In the genomic region with DNA sequence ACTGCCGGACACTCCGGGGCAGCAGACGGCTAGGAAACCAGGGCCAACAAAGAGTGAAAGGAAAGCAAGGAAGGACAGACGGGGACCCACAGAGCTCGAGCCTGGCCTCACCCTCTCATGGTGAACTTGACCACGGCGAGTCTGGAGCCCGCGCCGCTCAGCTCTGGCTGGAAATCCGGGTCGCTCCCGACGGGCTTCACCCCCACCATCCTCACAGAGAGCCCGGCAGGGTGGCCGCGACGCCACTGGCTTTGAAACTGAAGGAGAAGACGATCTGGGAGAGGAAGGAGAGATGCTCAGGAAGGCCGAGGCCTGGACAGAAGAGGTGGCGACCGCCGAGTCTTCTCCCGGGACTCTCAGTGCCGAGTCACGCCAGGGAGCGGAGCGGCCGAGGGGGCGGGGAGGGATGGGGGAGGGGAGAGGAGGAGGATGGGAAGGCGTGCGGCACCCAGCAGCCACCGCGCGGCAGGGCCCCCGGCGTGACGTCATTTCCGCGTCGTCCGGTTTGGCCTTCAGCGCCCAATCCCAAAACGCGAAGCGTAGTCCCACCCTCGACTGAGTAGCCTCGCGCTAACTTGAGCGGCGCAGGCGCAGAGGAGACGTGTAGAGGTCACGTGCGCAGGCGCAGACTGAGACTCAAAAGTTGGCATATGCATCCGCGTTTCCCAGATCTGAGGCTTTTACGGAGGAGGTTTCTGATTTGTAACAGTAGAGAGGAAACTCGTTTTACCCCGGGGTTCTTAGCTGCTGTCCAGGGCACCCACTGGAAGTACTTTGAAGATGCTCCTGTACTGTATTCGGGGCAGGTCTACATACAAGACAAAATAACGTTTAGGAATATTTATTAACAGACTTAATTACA, we compare ENCODE assay signal across 8 cellular contexts. TPM values are rescaled to one million over a fixed set of nuclear protein-coding genes. Genes with fewer than 3 reads are reported as not detected.
DNase-seq lines count a peak whose midpoint lies in the region; ATAC-seq and TF ChIP-seq lines count a peak whose summit lies in the region.

A gene (minus strand): TSS at position 361 of the 862 bp plus-strand sequence. CDS start 152 bp downstream, at position 209.

- WGBS in suprapubic skin: 1% methylated on average over 58 of the region's 63 CpGs

- peak within 1 kb of the TSS; percentile 97 for H3K27ac ChIP-seq in suprapubic skin

- TF ChIP-seq CTCF in suprapubic skin (IDR thresholded peaks at IDR 0.05): no peak

- peaks cover 42% of the 10 kb centered on the region for H3K4me1 Mint-ChIP-seq in activated naive CD4-positive, alpha-beta T cell treated with anti-CD3 and anti-CD28 coated beads, Interleukin-2, amount 50 U/mL, for 24 hours

- H3K9me3 Mint-ChIP-seq in activated naive CD4-positive, alpha-beta T cell treated with anti-CD3 and anti-CD28 coated beads, Interleukin-2, amount 50 U/mL, for 24 hours: no peaks in the 10 kb centered on the region

- H3K4me3 ChIP-seq in suprapubic skin: peak within 1 kb of the TSS; percentile 85

- H3K9me3 ChIP-seq in suprapubic skin: no peaks in the 10 kb centered on the region

- H3K4me1 ChIP-seq in suprapubic skin: peaks cover 31% of the 10 kb centered on the region

- H3K27ac Mint-ChIP-seq in activated naive CD4-positive, alpha-beta T cell treated with anti-CD3 and anti-CD28 coated beads, Interleukin-2, amount 50 U/mL, for 24 hours: peak within 1 kb of the TSS; percentile 96

- DNase-seq in GM04504 (ENCODE audit: low read depth): peak; percentile 98
- peak; percentile 100 for DNase-seq in NCI-H1092 (lab: John Stamatoyannopoulos, UW)
- DNase-seq in globus pallidus (ENCODE audit: low spot score): peak; percentile 98
- DNase-seq in nucleus accumbens (lab: John Stamatoyannopoulos, UW): peak; percentile 82 to 99 (median 97)
- DNase-seq in suprapubic skin (ENCODE audit: low spot score in 2 of 2): peak; percentile 99 to 100

- peak; percentile 98 for ATAC-seq in HG02588 (IDR thresholded peaks at IDR 0.05; ENCODE audit: unreplicated experiment)
- peak; percentile 94 for ATAC-seq in SK-N-SH treated with all-trans-retinoic acid at 6 μM for 48 hours

- no peaks in the 10 kb centered on the region for H3K36me3 ChIP-seq in suprapubic skin

- no peaks in the 10 kb centered on the region for H3K27me3 Mint-ChIP-seq in activated naive CD4-positive, alpha-beta T cell treated with anti-CD3 and anti-CD28 coated beads, Interleukin-2, amount 50 U/mL, for 24 hours

- TF ChIP-seq EP300 in suprapubic skin (IDR thresholded peaks at IDR 0.05): no peak

- peak in 1 of 2 donors; percentile 85 for TF ChIP-seq POLR2A in suprapubic skin (IDR thresholded peaks at IDR 0.05)

- H3K4me3 Mint-ChIP-seq in activated naive CD4-positive, alpha-beta T cell treated with anti-CD3 and anti-CD28 coated beads, Interleukin-2, amount 50 U/mL, for 24 hours: peak within 1 kb of the TSS; percentile 99

- H3K27me3 ChIP-seq in suprapubic skin: no peaks in the 10 kb centered on the region

- peaks cover 9% of the 10 kb centered on the region for H3K36me3 Mint-ChIP-seq in activated naive CD4-positive, alpha-beta T cell treated with anti-CD3 and anti-CD28 coated beads, Interleukin-2, amount 50 U/mL, for 24 hours

TF ChIP-seq in SK-N-SH treated with all-trans-retinoic acid at 6 μM for 48 hours, 23 proteins besides CTCF, POLR2A, EP300 and RAD21:
- no peak for TF ChIP-seq ZNF565 (CRISPR knock-in tag; conservative IDR thresholded peaks at IDR 0.05; ENCODE audit: low read depth)
- TF ChIP-seq, protein P1, sequence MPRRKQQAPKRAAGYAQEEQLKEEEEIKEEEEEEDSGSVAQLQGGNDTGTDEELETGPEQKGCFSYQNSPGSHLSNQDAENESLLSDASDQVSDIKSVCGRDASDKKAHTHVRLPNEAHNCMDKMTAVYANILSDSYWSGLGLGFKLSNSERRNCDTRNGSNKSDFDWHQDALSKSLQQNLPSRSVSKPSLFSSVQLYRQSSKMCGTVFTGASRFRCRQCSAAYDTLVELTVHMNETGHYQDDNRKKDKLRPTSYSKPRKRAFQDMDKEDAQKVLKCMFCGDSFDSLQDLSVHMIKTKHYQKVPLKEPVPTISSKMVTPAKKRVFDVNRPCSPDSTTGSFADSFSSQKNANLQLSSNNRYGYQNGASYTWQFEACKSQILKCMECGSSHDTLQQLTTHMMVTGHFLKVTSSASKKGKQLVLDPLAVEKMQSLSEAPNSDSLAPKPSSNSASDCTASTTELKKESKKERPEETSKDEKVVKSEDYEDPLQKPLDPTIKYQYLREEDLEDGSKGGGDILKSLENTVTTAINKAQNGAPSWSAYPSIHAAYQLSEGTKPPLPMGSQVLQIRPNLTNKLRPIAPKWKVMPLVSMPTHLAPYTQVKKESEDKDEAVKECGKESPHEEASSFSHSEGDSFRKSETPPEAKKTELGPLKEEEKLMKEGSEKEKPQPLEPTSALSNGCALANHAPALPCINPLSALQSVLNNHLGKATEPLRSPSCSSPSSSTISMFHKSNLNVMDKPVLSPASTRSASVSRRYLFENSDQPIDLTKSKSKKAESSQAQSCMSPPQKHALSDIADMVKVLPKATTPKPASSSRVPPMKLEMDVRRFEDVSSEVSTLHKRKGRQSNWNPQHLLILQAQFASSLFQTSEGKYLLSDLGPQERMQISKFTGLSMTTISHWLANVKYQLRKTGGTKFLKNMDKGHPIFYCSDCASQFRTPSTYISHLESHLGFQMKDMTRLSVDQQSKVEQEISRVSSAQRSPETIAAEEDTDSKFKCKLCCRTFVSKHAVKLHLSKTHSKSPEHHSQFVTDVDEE (CRISPR knock-in tag; IDR thresholded peaks at IDR 0.05): 0 out of 2 replicates have a peak, but pooled peaks have one; percentile 12

RNA-seq across cellular contexts. Expression of the gene that starts here (rescaled TPM):
- total RNA-seq in suprapubic skin: 10 to 100 TPM; 23.7 to 57.8 (median 47.8) TPM

Comparison
In these comparisons a context has a peak if more than half of its experiments do, and no peak if none do; other contexts are left out.
1. Peak in every context shown above with its lines: DNase-seq, ATAC-seq, H3K4me3 ChIP-seq and H3K27ac ChIP-seq.